ENCODE assay signal across 1 cellular context in the genomic region with DNA sequence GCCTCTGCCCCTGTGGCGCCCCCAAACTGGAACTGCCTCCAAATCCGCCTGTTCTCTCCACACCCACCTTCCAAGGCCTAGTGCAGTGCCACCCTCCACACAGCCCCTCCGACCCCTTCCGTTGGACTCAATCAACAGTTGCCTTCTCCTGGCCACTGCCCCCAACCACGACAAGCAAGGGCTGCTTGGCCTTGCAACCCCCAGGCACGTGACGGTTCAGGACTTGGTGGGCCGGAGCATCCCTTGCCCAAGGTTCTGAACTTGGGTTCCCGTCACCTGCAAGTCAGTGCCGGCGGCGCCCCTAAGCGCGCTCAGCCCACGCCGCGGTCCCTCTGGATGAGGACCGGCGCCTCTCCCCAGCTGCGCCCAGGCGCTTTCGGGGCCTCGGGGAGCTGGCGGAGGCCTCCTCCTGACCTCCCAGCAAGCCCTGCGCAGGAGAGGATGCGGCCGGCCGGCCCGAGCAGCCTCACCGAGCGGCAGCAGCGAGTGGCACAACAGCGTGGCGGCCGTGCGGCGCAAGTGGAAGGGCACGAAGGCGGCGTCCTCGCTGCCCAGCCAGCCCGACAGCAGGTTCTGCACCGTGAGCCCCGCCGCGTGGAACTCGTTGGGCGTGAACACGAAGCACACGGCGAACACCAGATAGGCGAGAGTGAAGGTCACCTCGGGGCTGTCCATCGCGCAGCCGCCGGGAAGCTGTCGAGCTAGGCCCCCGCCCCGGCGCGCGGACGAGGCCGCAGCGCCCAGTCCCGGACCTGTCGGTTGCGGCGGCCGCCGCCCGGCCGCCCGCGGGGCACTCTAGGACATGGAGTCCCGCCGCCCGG.
TF ChIP-seq lines count a peak whose summit lies in the region.

No MANE protein-coding gene starts in this region.

TF ChIP-seq in GM12878, 131 proteins besides CTCF, POLR2A, EP300 and RAD21:
- TF ChIP-seq MYC (IDR thresholded peaks at IDR 0.05; ENCODE audit: insufficient read depth, insufficient read length, insufficient replicate concordance, low read length, severe bottlenecking), result peak; percentile 9
- peak; percentile 4 for TF ChIP-seq BCL3 (IDR thresholded peaks at IDR 0.05; ENCODE audit: borderline replicate concordance, insufficient read depth, low read depth, low read length, poor library complexity, severe bottlenecking)
- no peak for TF ChIP-seq MTA3 (IDR thresholded peaks at IDR 0.05; ENCODE audit: borderline replicate concordance, low read length)
- TF ChIP-seq LARP7 (IDR thresholded peaks at IDR 0.05), result peak; percentile 62
- TF ChIP-seq, protein P1, sequence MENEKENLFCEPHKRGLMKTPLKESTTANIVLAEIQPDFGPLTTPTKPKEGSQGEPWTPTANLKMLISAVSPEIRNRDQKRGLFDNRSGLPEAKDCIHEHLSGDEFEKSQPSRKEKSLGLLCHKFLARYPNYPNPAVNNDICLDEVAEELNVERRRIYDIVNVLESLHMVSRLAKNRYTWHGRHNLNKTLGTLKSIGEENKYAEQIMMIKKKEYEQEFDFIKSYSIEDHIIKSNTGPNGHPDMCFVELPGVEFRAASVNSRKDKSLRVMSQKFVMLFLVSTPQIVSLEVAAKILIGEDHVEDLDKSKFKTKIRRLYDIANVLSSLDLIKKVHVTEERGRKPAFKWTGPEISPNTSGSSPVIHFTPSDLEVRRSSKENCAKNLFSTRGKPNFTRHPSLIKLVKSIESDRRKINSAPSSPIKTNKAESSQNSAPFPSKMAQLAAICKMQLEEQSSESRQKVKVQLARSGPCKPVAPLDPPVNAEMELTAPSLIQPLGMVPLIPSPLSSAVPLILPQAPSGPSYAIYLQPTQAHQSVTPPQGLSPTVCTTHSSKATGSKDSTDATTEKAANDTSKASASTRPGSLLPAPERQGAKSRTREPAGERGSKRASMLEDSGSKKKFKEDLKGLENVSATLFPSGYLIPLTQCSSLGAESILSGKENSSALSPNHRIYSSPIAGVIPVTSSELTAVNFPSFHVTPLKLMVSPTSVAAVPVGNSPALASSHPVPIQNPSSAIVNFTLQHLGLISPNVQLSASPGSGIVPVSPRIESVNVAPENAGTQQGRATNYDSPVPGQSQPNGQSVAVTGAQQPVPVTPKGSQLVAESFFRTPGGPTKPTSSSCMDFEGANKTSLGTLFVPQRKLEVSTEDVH (IDR thresholded peaks at IDR 0.05; ENCODE audit: low read depth, partially characterized antibody), result no peak
- TF ChIP-seq BHLHE40 (IDR thresholded peaks at IDR 0.05; ENCODE audit: borderline replicate concordance in 1 of 2, low read depth in 2 of 2, low read length in 1 of 2), result peak; percentile 40 to 89; a peak in 3 of 4 replicates
- TF ChIP-seq TCF12 (IDR thresholded peaks at IDR 0.05; ENCODE audit: low read depth, low read length), result 0 out of 2 replicates have a peak, but pooled peaks have one; percentile 6
- TF ChIP-seq IKZF1 (conservative IDR thresholded peaks at IDR 0.05), result peak; percentile 44; the same call in 1 of the 2 replicates
- TF ChIP-seq, protein P2, sequence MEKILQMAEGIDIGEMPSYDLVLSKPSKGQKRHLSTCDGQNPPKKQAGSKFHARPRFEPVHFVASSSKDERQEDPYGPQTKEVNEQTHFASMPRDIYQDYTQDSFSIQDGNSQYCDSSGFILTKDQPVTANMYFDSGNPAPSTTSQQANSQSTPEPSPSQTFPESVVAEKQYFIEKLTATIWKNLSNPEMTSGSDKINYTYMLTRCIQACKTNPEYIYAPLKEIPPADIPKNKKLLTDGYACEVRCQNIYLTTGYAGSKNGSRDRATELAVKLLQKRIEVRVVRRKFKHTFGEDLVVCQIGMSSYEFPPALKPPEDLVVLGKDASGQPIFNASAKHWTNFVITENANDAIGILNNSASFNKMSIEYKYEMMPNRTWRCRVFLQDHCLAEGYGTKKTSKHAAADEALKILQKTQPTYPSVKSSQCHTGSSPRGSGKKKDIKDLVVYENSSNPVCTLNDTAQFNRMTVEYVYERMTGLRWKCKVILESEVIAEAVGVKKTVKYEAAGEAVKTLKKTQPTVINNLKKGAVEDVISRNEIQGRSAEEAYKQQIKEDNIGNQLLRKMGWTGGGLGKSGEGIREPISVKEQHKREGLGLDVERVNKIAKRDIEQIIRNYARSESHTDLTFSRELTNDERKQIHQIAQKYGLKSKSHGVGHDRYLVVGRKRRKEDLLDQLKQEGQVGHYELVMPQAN (conservative IDR thresholded peaks at IDR 0.05), result peak; percentile 50; the same call in 1 of the 2 replicates
- TF ChIP-seq NR2F1 (conservative IDR thresholded peaks at IDR 0.05), result peak; percentile 42; the same call in 1 of the 2 replicates
- 0 out of 2 replicates have a peak, but pooled peaks have one; percentile 30 for TF ChIP-seq BACH1 (IDR thresholded peaks at IDR 0.05; ENCODE audit: borderline replicate concordance)
- TF ChIP-seq PAX8 (IDR thresholded peaks at IDR 0.05), result no peak
- no peak for TF ChIP-seq SREBF1 (IDR thresholded peaks at IDR 0.05; ENCODE audit: low read length)
- TF ChIP-seq DPF2 (IDR thresholded peaks at IDR 0.05), result peak; percentile 56; the same call in 1 of the 2 replicates
- no peak for TF ChIP-seq PRDM15 (CRISPR knock-in tag; IDR thresholded peaks at IDR 0.05)
- TF ChIP-seq, protein P3, sequence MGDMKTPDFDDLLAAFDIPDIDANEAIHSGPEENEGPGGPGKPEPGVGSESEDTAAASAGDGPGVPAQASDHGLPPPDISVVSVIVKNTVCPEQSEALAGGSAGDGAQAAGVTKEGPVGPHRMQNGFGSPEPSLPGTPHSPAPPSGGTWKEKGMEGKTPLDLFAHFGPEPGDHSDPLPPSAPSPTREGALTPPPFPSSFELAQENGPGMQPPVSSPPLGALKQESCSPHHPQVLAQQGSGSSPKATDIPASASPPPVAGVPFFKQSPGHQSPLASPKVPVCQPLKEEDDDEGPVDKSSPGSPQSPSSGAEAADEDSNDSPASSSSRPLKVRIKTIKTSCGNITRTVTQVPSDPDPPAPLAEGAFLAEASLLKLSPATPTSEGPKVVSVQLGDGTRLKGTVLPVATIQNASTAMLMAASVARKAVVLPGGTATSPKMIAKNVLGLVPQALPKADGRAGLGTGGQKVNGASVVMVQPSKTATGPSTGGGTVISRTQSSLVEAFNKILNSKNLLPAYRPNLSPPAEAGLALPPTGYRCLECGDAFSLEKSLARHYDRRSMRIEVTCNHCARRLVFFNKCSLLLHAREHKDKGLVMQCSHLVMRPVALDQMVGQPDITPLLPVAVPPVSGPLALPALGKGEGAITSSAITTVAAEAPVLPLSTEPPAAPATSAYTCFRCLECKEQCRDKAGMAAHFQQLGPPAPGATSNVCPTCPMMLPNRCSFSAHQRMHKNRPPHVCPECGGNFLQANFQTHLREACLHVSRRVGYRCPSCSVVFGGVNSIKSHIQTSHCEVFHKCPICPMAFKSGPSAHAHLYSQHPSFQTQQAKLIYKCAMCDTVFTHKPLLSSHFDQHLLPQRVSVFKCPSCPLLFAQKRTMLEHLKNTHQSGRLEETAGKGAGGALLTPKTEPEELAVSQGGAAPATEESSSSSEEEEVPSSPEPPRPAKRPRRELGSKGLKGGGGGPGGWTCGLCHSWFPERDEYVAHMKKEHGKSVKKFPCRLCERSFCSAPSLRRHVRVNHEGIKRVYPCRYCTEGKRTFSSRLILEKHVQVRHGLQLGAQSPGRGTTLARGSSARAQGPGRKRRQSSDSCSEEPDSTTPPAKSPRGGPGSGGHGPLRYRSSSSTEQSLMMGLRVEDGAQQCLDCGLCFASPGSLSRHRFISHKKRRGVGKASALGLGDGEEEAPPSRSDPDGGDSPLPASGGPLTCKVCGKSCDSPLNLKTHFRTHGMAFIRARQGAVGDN (IDR thresholded peaks at IDR 0.05), result peak; percentile 82; the same call in 1 of the 2 replicates
- TF ChIP-seq REST (IDR thresholded peaks at IDR 0.05; ENCODE audit: low read depth, low read length), result 0 out of 2 replicates have a peak, but pooled peaks have one; percentile 28
- 0 out of 2 replicates have a peak, but pooled peaks have one; percentile 14 for TF ChIP-seq PAX5 (IDR thresholded peaks at IDR 0.05; ENCODE audit: borderline replicate concordance, low read depth, low read length)
TF ChIP-seq in GM12878: peak in this region for 13.
